2 cellular contexts compared by ENCODE assay signal in genomic region chr1:15849775-15850449, GRCh38.
A peak's percentile ranks its signal among the peaks of the same experiment; 100 is the strongest.
TF ChIP-seq lines count a peak whose summit lies in the region.

No MANE protein-coding gene starts in this region.

TF ChIP-seq in WTC11, 78 proteins besides CTCF, POLR2A, EP300 and RAD21:
- TF ChIP-seq ELF4 (CRISPR knock-in tag; IDR thresholded peaks at IDR 0.05; ENCODE audit: low read depth) (no peak), SP1 (CRISPR knock-in tag; conservative IDR thresholded peaks at IDR 0.05) (peak; percentile 22; the same call in 1 of the 2 replicates)

TF ChIP-seq in H1, 55 proteins besides CTCF, POLR2A, EP300 and RAD21:
- TF ChIP-seq SP2 (IDR thresholded peaks at IDR 0.05; ENCODE audit: low read length), result no peak
- no peak for TF ChIP-seq CHD7 (IDR thresholded peaks at IDR 0.05; ENCODE audit: insufficient replicate concordance, low read length)
- TF ChIP-seq BCL11A (IDR thresholded peaks at IDR 0.05; ENCODE audit: low read depth in 2 of 2, low read length in 2 of 2), result no peak
- peak; percentile 54; the same call in 1 of the 2 replicates for TF ChIP-seq EGR1 (IDR thresholded peaks at IDR 0.05; ENCODE audit: borderline replicate concordance, low read depth, low read length)
- TF ChIP-seq HDAC2 (IDR thresholded peaks at IDR 0.05; ENCODE audit: borderline replicate concordance in 1 of 2, low read depth in 2 of 2, low read length in 2 of 2), result 0 out of 4 replicates have a peak, but pooled peaks of 1 of the 2 experiments have one; percentile 5
- peak; percentile 49 for TF ChIP-seq PHF8 (conservative IDR thresholded peaks at IDR 0.05; ENCODE audit: low read depth, low read length)
- no peak for TF ChIP-seq CREB1 (IDR thresholded peaks at IDR 0.05)
- TF ChIP-seq TCF12 (IDR thresholded peaks at IDR 0.05; ENCODE audit: low read depth, low read length), result no peak
- TF ChIP-seq POLR2AphosphoS5 (IDR thresholded peaks at IDR 0.05; ENCODE audit: low read depth, low read length), result peak; percentile 68; the same call in 1 of the 2 replicates
- TF ChIP-seq TBP (IDR thresholded peaks at IDR 0.05; ENCODE audit: low read depth, low read length), result peak; percentile 15; the same call in 1 of the 2 replicates
- TF ChIP-seq TEAD4 (IDR thresholded peaks at IDR 0.05; ENCODE audit: low read depth, low read length), result peak; percentile 11; the same call in 1 of the 2 replicates
- peak; percentile 95 for TF ChIP-seq ASH2L (IDR thresholded peaks at IDR 0.05; ENCODE audit: low read length)
- peak; percentile 77; the same call in 1 of the 2 replicates for TF ChIP-seq RBBP5 (IDR thresholded peaks at IDR 0.05; ENCODE audit: borderline replicate concordance, low read depth, low read length)
- peak; percentile 95 for TF ChIP-seq YY1 (IDR thresholded peaks at IDR 0.05; ENCODE audit: low read depth, low read length)
- TF ChIP-seq ATF2 (IDR thresholded peaks at IDR 0.05; ENCODE audit: low read length), result peak; percentile 76
- peak; percentile 75; the same call in 1 of the 2 replicates for TF ChIP-seq E2F6 (IDR thresholded peaks at IDR 0.05)
- peak; percentile 38 for TF ChIP-seq TAF7 (optimal IDR thresholded peaks at IDR 0.05; ENCODE audit: borderline replicate concordance, low read depth, low read length)
- TF ChIP-seq TAF1 (IDR thresholded peaks at IDR 0.05; ENCODE audit: low read depth, low read length), result peak; percentile 73; the same call in 1 of the 2 replicates
- TF ChIP-seq MAX (IDR thresholded peaks at IDR 0.05), result peak; percentile 88
- no peak for TF ChIP-seq JUN (IDR thresholded peaks at IDR 0.05; ENCODE audit: low read depth, low read length)
